In genomic region chr17:7234100-7235012, GRCh38 we compare ENCODE assay signal across 8 cellular contexts. TPM values are rescaled to one million over a fixed set of nuclear protein-coding genes. Genes with fewer than 3 reads are reported as not detected.
DNase-seq lines count a peak whose midpoint lies in the region; ATAC-seq lines count a peak whose summit lies in the region.

Gene DVL2 (minus strand): TSS chr17:7234517. CDS start chr17:7234262, 255 bp downstream.

- peak within 1 kb of the TSS; percentile 73 to 87 for H3K27ac Mint-ChIP-seq in natural killer cell treated with Interleukin-12 subunit alpha and Interleukin-12 subunit beta and Interleukin-15 and Interleukin-18, amount 100 ng/mL, for 72 hours

- H3K9me2 ChIP-seq in GM23248 (ENCODE audit: insufficient read depth), result no peaks in the 10 kb centered on the region

- no peaks in the 10 kb centered on the region for H3K27me3 ChIP-seq in GM23248 (replicated peaks; ENCODE audit: insufficient read depth)

- H3K4me3 ChIP-seq in GM23248, result peak within 1 kb of the TSS; percentile 89

- no peaks in the 10 kb centered on the region; the same call in 1 of the 2 replicates for H4K20me1 ChIP-seq in GM23248 (ENCODE audit: insufficient read depth)

- no peaks in the 10 kb centered on the region for H3K9me3 ChIP-seq in GM23248 (ENCODE audit: low read depth)

- peaks cover 36% of the 10 kb centered on the region for H3F3A ChIP-seq in GM23248 (ENCODE audit: insufficient read depth)

- H2AFZ ChIP-seq in GM23248, result peak within 1 kb of the TSS; percentile 76

- peak within 1 kb of the TSS; percentile 95 for H3K4me2 ChIP-seq in GM23248 (ENCODE audit: unreplicated experiment)

- no peaks in the 10 kb centered on the region for H3K9me3 Mint-ChIP-seq in natural killer cell treated with Interleukin-12 subunit alpha and Interleukin-12 subunit beta and Interleukin-15 and Interleukin-18, amount 100 ng/mL, for 72 hours

- peak within 1 kb of the TSS; percentile 91 for H3K4me3 Mint-ChIP-seq in natural killer cell treated with Interleukin-12 subunit alpha and Interleukin-12 subunit beta and Interleukin-15 and Interleukin-18, amount 100 ng/mL, for 72 hours

- 2 to 4% methylated on average over 46 to 73 of the region's 74 CpGs for WGBS in GM23248 (ENCODE audit: low coverage in 1 of 2, low lambda C conversion rate in 2 of 2, missing lambda C conversion rate in 2 of 2), 2 experiments

- H3K36me3 Mint-ChIP-seq in natural killer cell treated with Interleukin-12 subunit alpha and Interleukin-12 subunit beta and Interleukin-15 and Interleukin-18, amount 100 ng/mL, for 72 hours, result peaks cover 11% of the 10 kb centered on the region

- in situ Hi-C loops in GM23248 (cut with MboI), result no loop called here

- peaks cover 43 to 47% of the 10 kb centered on the region in 2 donors for H3K4me1 Mint-ChIP-seq in natural killer cell treated with Interleukin-12 subunit alpha and Interleukin-12 subunit beta and Interleukin-15 and Interleukin-18, amount 100 ng/mL, for 72 hours (ENCODE audit: low read depth in 2 of 2)

- H3K27ac ChIP-seq in GM23248, result peak within 1 kb of the TSS; percentile 77

- no peaks in the 10 kb centered on the region; the same call in 1 of the 2 replicates for H3K36me3 ChIP-seq in GM23248 (ENCODE audit: low read depth)

- H3K27me3 Mint-ChIP-seq in natural killer cell treated with Interleukin-12 subunit alpha and Interleukin-12 subunit beta and Interleukin-15 and Interleukin-18, amount 100 ng/mL, for 72 hours, result no peaks in the 10 kb centered on the region

- ATAC-seq in natural killer cell treated with Interleukin-12 subunit alpha and Interleukin-12 subunit beta and Interleukin-15 and Interleukin-18, amount 100 ng/mL, for 72 hours, result peak; percentile 72 to 80

- H3K79me2 ChIP-seq in GM23248 (ENCODE audit: insufficient read depth), result peaks cover 89% of the 10 kb centered on the region

- H3K4me1 ChIP-seq in GM23248 (ENCODE audit: insufficient read depth), result peaks cover 22% of the 10 kb centered on the region

- peak within 1 kb of the TSS; percentile 91 for H3K9ac ChIP-seq in GM23248

- DNase-seq in DMS79 (lab: John Stamatoyannopoulos, UW) (peak; percentile 86), GM23248 (peak; percentile 98), LoVo (ENCODE audit: low spot score) (peak; percentile 94), SHP77 treated with DMSO at 0.1 percent for 48 hours (lab: John Stamatoyannopoulos, UW) (peak; percentile 86), fibroblast of peridontal ligament (ENCODE audit: extremely low read depth) (peak; percentile 91)
- peak; percentile 89 for DNase-seq in activated effector memory CD4-positive, alpha-beta T cell treated with Interleukin-2 at 50 U/mL for 16 hours
- peak; percentile 95 for DNase-seq in natural killer cell treated with Interleukin-12 subunit alpha and Interleukin-12 subunit beta and Interleukin-15 and Interleukin-18, amount 100 ng/mL, for 72 hours (ENCODE audit: low spot score)
- peak; percentile 94 for DNase-seq in stimulated activated naive CD4-positive, alpha-beta T cell treated with Interleukin-2 at 50 U/mL for 16 hours (lab: John Stamatoyannopoulos, UW)

RNA-seq across cellular contexts. Expression of gene DVL2, which starts in this region (rescaled TPM):
- total RNA-seq in GM23248 (2014; rRNA removed; shearing (Covaris generic)), result 41.2 and 45.8 TPM in 2 replicates
- polyA plus RNA-seq in GM23248 (2016; fragmentation: Nextera tagmentation; extraction: Ambion mirVana), result 18.9 and 19.5 TPM in 2 replicates
- 10 to 100 TPM; 35.1 to 61.6 TPM for total RNA-seq in natural killer cell treated with Interleukin-12 subunit alpha and Interleukin-12 subunit beta and Interleukin-15 and Interleukin-18, amount 100 ng/mL, for 72 hours

Comparison
In these comparisons a context has a peak if more than half of its experiments do, and no peak if none do; other contexts are left out.
1. Peak in every context shown above with its lines: DNase-seq, ATAC-seq, H3K4me3 ChIP-seq and H3K27ac ChIP-seq.